Comparison of ENCODE assay signal across 16 cellular contexts in genomic region chr10:128606041-128606440, GRCh38.
"Had no signal": no experiment of that assay in that cellular context is flagged by ENCODE, and none has a peak within 500 bp of the region (broad histone marks: within the 10 kb centered on the region; RNA-seq: fewer than 3 reads in every experiment).

No MANE protein-coding gene starts in this region.

- H3K9me3 ChIP-seq: colonic mucosa, sigmoid colon had no signal

- H3K27ac ChIP-seq: colonic mucosa, hepatocyte, sigmoid colon, skin epidermis had no signal

- H3K27me3 ChIP-seq: colonic mucosa, hepatocyte, sigmoid colon had no signal

- ATAC-seq: left ventricle myocardium superior had no signal

- H3K4me3 ChIP-seq: colonic mucosa, hepatocyte, lung, sigmoid colon, skin epidermis had no signal

- H3K79me2 ChIP-seq: hepatocyte had no signal

- H3K4me1 ChIP-seq: sigmoid colon had no signal

- H3K36me3 ChIP-seq: colonic mucosa, sigmoid colon had no signal

- DNase-seq: colonic mucosa; dermis blood vessel endothelial cell; erythroblast; foreskin melanocyte; head of caudate nucleus; left colon; left ventricle myocardium superior; mesendoderm; naive B cell; nephron progenitor cell; sigmoid colon; stimulated activated CD4-positive, alpha-beta T cell treated with anti-CD3 and anti-CD28 coated beads, Interleukin-12 subunit alpha, Interleukin-12 subunit beta, amount 100 ng/mL, for 4 hours; stimulated activated naive CD4-positive, alpha-beta T cell treated with Interleukin-2 at 50 U/mL for 16 hours had no signal

- H2AFZ ChIP-seq: hepatocyte had no signal

- H3K4me2 ChIP-seq: hepatocyte had no signal
